1 cellular context compared by ENCODE assay signal in genomic region chr12:54372113-54372806, GRCh38.
TF ChIP-seq lines count a peak whose summit lies in the region.

No MANE protein-coding gene starts in this region.

TF ChIP-seq in HEK293, 187 proteins besides CTCF, POLR2A, EP300 and RAD21 (continued from another document and continues in another):
- TF ChIP-seq ZBTB7A (tag by site-specific recombination; IDR thresholded peaks at IDR 0.05; ENCODE audit: low read depth) (no peak), KLF7 (tag by site-specific recombination; IDR thresholded peaks at IDR 0.05; ENCODE audit: borderline replicate concordance) (no peak), KLF1 (tag by site-specific recombination; IDR thresholded peaks at IDR 0.05) (no peak), ZNF266 (tag by site-specific recombination; IDR thresholded peaks at IDR 0.05; ENCODE audit: low read depth) (no peak), ZBTB48 (tag by site-specific recombination; IDR thresholded peaks at IDR 0.05) (no peak; the same call in none of the 2 replicates), BCL6B (tag by site-specific recombination; IDR thresholded peaks at IDR 0.05) (no peak), ZFP69B (tag by site-specific recombination; IDR thresholded peaks at IDR 0.05) (no peak), ZNF560 (tag by site-specific recombination; IDR thresholded peaks at IDR 0.05; ENCODE audit: borderline replicate concordance) (no peak), ZNF37A (tag by site-specific recombination; IDR thresholded peaks at IDR 0.05) (no peak), RBAK (tag by site-specific recombination; IDR thresholded peaks at IDR 0.05) (no peak), ZNF621 (tag by site-specific recombination; IDR thresholded peaks at IDR 0.05) (no peak), GLI2 (tag by site-specific recombination; IDR thresholded peaks at IDR 0.05; ENCODE audit: borderline replicate concordance, low read depth) (no peak), ZNF677 (tag by site-specific recombination; IDR thresholded peaks at IDR 0.05) (no peak), ZNF169 (tag by site-specific recombination; IDR thresholded peaks at IDR 0.05) (no peak), HOXA7 (CRISPR knock-in tag; IDR thresholded peaks at IDR 0.05; ENCODE audit: borderline replicate concordance) (no peak), SALL2 (tag by site-specific recombination; IDR thresholded peaks at IDR 0.05; ENCODE audit: borderline replicate concordance) (no peak), ZNF518A (tag by site-specific recombination; conservative IDR thresholded peaks at IDR 0.05; ENCODE audit: low read depth) (0 out of 2 replicates have a peak, but pooled peaks have one; percentile 25), GLIS2 (tag by site-specific recombination; IDR thresholded peaks at IDR 0.05) (0 out of 2 replicates have a peak, but pooled peaks have one; percentile 1), ZNF184 (tag by site-specific recombination; IDR thresholded peaks at IDR 0.05) (no peak), SCRT1 (tag by site-specific recombination; IDR thresholded peaks at IDR 0.05; ENCODE audit: borderline replicate concordance) (no peak), ZNF24 (tag by site-specific recombination; IDR thresholded peaks at IDR 0.05) (no peak), ZFP37 (tag by site-specific recombination; IDR thresholded peaks at IDR 0.05) (no peak), ZNF596 (tag by site-specific recombination; IDR thresholded peaks at IDR 0.05) (no peak), ZNF248 (tag by site-specific recombination; IDR thresholded peaks at IDR 0.05) (no peak), ZNF121 (tag by site-specific recombination; IDR thresholded peaks at IDR 0.05) (no peak), SETDB1 (IDR thresholded peaks at IDR 0.05; ENCODE audit: insufficient read length, low read length) (no peak), ZNF610 (tag by site-specific recombination; IDR thresholded peaks at IDR 0.05; ENCODE audit: borderline replicate concordance) (no peak), ZSCAN23 (tag by site-specific recombination; IDR thresholded peaks at IDR 0.05) (no peak), ZNF133 (tag by site-specific recombination; IDR thresholded peaks at IDR 0.05) (no peak), BCL11B (tag by site-specific recombination; IDR thresholded peaks at IDR 0.05; ENCODE audit: low read depth) (no peak), ZNF2 (tag by site-specific recombination; IDR thresholded peaks at IDR 0.05) (no peak), PATZ1 (tag by site-specific recombination; IDR thresholded peaks at IDR 0.05) (no peak), FEZF1 (tag by site-specific recombination; IDR thresholded peaks at IDR 0.05) (no peak), ZBTB8A (tag by site-specific recombination; IDR thresholded peaks at IDR 0.05) (no peak), ZNF473 (tag by site-specific recombination; IDR thresholded peaks at IDR 0.05) (no peak), ZNF423 (tag by site-specific recombination; IDR thresholded peaks at IDR 0.05) (no peak), ZNF146 (tag by site-specific recombination; IDR thresholded peaks at IDR 0.05) (no peak), HOXC10 (CRISPR knock-in tag; IDR thresholded peaks at IDR 0.05) (no peak), KLF10 (tag by site-specific recombination; IDR thresholded peaks at IDR 0.05) (no peak), ZNF175 (tag by site-specific recombination; IDR thresholded peaks at IDR 0.05) (no peak), ZNF366 (tag by site-specific recombination; conservative IDR thresholded peaks at IDR 0.05) (0 out of 2 replicates have a peak, but pooled peaks have one; percentile 30), PRDM1 (tag by site-specific recombination; IDR thresholded peaks at IDR 0.05) (no peak), OVOL3 (tag by site-specific recombination; IDR thresholded peaks at IDR 0.05) (no peak), ZNF549 (tag by site-specific recombination; IDR thresholded peaks at IDR 0.05) (no peak), ZXDB (tag by site-specific recombination; IDR thresholded peaks at IDR 0.05) (no peak), GLI4 (tag by site-specific recombination; IDR thresholded peaks at IDR 0.05) (no peak), ZNF501 (tag by site-specific recombination; IDR thresholded peaks at IDR 0.05) (no peak)
- TF ChIP-seq, protein P1, sequence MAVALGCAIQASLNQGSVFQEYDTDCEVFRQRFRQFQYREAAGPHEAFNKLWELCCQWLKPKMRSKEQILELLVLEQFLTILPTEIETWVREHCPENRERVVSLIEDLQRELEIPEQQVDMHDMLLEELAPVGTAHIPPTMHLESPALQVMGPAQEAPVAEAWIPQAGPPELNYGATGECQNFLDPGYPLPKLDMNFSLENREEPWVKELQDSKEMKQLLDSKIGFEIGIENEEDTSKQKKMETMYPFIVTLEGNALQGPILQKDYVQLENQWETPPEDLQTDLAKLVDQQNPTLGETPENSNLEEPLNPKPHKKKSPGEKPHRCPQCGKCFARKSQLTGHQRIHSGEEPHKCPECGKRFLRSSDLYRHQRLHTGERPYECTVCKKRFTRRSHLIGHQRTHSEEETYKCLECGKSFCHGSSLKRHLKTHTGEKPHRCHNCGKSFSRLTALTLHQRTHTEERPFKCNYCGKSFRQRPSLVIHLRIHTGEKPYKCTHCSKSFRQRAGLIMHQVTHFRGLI (tag by site-specific recombination; IDR thresholded peaks at IDR 0.05): no peak
- TF ChIP-seq, protein P2, sequence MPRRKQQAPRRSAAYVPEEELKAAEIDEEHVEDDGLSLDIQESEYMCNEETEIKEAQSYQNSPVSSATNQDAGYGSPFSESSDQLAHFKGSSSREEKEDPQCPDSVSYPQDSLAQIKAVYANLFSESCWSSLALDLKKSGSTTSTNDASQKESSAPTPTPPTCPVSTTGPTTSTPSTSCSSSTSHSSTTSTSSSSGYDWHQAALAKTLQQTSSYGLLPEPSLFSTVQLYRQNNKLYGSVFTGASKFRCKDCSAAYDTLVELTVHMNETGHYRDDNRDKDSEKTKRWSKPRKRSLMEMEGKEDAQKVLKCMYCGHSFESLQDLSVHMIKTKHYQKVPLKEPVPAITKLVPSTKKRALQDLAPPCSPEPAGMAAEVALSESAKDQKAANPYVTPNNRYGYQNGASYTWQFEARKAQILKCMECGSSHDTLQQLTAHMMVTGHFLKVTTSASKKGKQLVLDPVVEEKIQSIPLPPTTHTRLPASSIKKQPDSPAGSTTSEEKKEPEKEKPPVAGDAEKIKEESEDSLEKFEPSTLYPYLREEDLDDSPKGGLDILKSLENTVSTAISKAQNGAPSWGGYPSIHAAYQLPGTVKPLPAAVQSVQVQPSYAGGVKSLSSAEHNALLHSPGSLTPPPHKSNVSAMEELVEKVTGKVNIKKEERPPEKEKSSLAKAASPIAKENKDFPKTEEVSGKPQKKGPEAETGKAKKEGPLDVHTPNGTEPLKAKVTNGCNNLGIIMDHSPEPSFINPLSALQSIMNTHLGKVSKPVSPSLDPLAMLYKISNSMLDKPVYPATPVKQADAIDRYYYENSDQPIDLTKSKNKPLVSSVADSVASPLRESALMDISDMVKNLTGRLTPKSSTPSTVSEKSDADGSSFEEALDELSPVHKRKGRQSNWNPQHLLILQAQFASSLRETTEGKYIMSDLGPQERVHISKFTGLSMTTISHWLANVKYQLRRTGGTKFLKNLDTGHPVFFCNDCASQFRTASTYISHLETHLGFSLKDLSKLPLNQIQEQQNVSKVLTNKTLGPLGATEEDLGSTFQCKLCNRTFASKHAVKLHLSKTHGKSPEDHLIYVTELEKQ (tag by site-specific recombination; IDR thresholded peaks at IDR 0.05; ENCODE audit: borderline replicate concordance): no peak
- TF ChIP-seq, protein P3, sequence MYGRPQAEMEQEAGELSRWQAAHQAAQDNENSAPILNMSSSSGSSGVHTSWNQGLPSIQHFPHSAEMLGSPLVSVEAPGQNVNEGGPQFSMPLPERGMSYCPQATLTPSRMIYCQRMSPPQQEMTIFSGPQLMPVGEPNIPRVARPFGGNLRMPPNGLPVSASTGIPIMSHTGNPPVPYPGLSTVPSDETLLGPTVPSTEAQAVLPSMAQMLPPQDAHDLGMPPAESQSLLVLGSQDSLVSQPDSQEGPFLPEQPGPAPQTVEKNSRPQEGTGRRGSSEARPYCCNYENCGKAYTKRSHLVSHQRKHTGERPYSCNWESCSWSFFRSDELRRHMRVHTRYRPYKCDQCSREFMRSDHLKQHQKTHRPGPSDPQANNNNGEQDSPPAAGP (tag by site-specific recombination; IDR thresholded peaks at IDR 0.05): 0 out of 2 replicates have a peak, but pooled peaks have one; percentile 4
- TF ChIP-seq, protein P4, sequence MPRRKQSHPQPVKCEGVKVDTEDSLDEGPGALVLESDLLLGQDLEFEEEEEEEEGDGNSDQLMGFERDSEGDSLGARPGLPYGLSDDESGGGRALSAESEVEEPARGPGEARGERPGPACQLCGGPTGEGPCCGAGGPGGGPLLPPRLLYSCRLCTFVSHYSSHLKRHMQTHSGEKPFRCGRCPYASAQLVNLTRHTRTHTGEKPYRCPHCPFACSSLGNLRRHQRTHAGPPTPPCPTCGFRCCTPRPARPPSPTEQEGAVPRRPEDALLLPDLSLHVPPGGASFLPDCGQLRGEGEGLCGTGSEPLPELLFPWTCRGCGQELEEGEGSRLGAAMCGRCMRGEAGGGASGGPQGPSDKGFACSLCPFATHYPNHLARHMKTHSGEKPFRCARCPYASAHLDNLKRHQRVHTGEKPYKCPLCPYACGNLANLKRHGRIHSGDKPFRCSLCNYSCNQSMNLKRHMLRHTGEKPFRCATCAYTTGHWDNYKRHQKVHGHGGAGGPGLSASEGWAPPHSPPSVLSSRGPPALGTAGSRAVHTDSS (tag by site-specific recombination; IDR thresholded peaks at IDR 0.05): peak; percentile 90
- TF ChIP-seq, protein P5, sequence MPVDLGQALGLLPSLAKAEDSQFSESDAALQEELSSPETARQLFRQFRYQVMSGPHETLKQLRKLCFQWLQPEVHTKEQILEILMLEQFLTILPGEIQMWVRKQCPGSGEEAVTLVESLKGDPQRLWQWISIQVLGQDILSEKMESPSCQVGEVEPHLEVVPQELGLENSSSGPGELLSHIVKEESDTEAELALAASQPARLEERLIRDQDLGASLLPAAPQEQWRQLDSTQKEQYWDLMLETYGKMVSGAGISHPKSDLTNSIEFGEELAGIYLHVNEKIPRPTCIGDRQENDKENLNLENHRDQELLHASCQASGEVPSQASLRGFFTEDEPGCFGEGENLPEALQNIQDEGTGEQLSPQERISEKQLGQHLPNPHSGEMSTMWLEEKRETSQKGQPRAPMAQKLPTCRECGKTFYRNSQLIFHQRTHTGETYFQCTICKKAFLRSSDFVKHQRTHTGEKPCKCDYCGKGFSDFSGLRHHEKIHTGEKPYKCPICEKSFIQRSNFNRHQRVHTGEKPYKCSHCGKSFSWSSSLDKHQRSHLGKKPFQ (tag by site-specific recombination; IDR thresholded peaks at IDR 0.05): no peak
